21 cellular contexts compared by ENCODE assay signal in genomic region chr3:153574445-153574844, GRCh38.
"Had no signal": no experiment of that assay in that cellular context is flagged by ENCODE, and none has a peak within 500 bp of the region (broad histone marks: within the 10 kb centered on the region; RNA-seq: fewer than 3 reads in every experiment).

No MANE protein-coding gene starts in this region.

- H3K9me3 Mint-ChIP-seq: activated naive CD8-positive, alpha-beta T cell treated with anti-CD3 and anti-CD28 coated beads, Interleukin-2, amount 10 ng/mL, durations not matched to agents 7 days and 5 days; activated T-cell treated with anti-CD3 and anti-CD28 coated beads, Interleukin-2, amount 50 U/mL, for 4 hours; central memory CD8-positive, alpha-beta T cell; memory B cell had no signal

- H3K27ac Mint-ChIP-seq: activated naive CD8-positive, alpha-beta T cell treated with anti-CD3 and anti-CD28 coated beads, Interleukin-2, amount 10 ng/mL, durations not matched to agents 7 days and 5 days; activated T-helper 2 cell treated with anti-CD3 and anti-CD28 coated beads, Interferon-gamma antibody, Interleukin-2, Interleukin-4, amounts not matched to agents 10 μg/mL and 5 μg/mL and 100 μg/mL, durations not matched to agents 14 hours and 24 hours and 36 hours; memory B cell; nephron; stimulated activated effector memory CD8-positive, alpha-beta T cell treated with anti-CD3 and anti-CD28 coated beads, Interleukin-12 subunit alpha, Interleukin-12 subunit beta, amount 100 ng/mL, for 72 hours; stimulated activated naive CD8-positive, alpha-beta T cell treated with anti-CD3 and anti-CD28 coated beads, Interleukin-15, amount 100 ng/mL, for 72 hours; T-helper 17 cell had no signal

- H3K4me3 Mint-ChIP-seq: activated naive CD8-positive, alpha-beta T cell treated with anti-CD3 and anti-CD28 coated beads, Interleukin-2, amount 10 ng/mL, durations not matched to agents 7 days and 5 days; activated T-cell treated with anti-CD3 and anti-CD28 coated beads, Interleukin-2, amount 50 U/mL, for 4 hours; central memory CD8-positive, alpha-beta T cell; memory B cell; nephron; stimulated activated effector memory CD8-positive, alpha-beta T cell treated with anti-CD3 and anti-CD28 coated beads, Interleukin-12 subunit alpha, Interleukin-12 subunit beta, amount 100 ng/mL, for 72 hours; stimulated activated naive CD8-positive, alpha-beta T cell treated with anti-CD3 and anti-CD28 coated beads, Interleukin-15, amount 100 ng/mL, for 72 hours; T-helper 17 cell had no signal

- DNase-seq: activated CD4-positive, alpha-beta T cell treated with anti-CD3 and anti-CD28 coated beads for 4 hours; activated CD4-positive, alpha-beta T cell treated with anti-CD3 and anti-CD28 coated beads, Interleukin-2, amount 50 U/mL, for 48 hours; activated CD4-positive, CD25-positive, alpha-beta regulatory T cell; activated CD8-positive, alpha-beta memory T cell treated with anti-CD3 and anti-CD28 coated beads, Interleukin-2, amount 50 U/mL, for 48 hours; activated naive CD4-positive, alpha-beta T cell treated with Interleukin-2 at 50 U/mL for 16 hours; activated naive CD8-positive, alpha-beta T cell treated with anti-CD3 and anti-CD28 coated beads, Interleukin-2, amount 10 ng/mL, durations not matched to agents 7 days and 5 days; activated T-cell treated with anti-CD3 and anti-CD28 coated beads, Interleukin-2, amount 50 U/mL, for 4 hours; anterior cingulate cortex; heart left ventricle; islet precursor cell; left colon; ovary; stimulated activated CD4-positive, alpha-beta T cell treated with anti-CD3 and anti-CD28 coated beads, Interleukin-1b, Interleukin-23, amount 100 ng/mL, for 48 hours; stimulated activated naive CD8-positive, alpha-beta T cell treated with anti-CD3 and anti-CD28 coated beads, Interleukin-15, amount 100 ng/mL, for 72 hours; T-helper 17 cell; transverse colon had no signal

- H3K36me3 Mint-ChIP-seq: activated naive CD8-positive, alpha-beta T cell treated with anti-CD3 and anti-CD28 coated beads, Interleukin-2, amount 10 ng/mL, durations not matched to agents 7 days and 5 days; memory B cell; stimulated activated effector memory CD8-positive, alpha-beta T cell treated with anti-CD3 and anti-CD28 coated beads, Interleukin-12 subunit alpha, Interleukin-12 subunit beta, amount 100 ng/mL, for 72 hours had no signal

- ATAC-seq: activated T-cell treated with anti-CD3 and anti-CD28 coated beads, Interleukin-2, amount 50 U/mL, for 4 hours; heart left ventricle; left colon; stimulated activated effector memory CD8-positive, alpha-beta T cell treated with anti-CD3 and anti-CD28 coated beads, Interleukin-12 subunit alpha, Interleukin-12 subunit beta, amount 100 ng/mL, for 72 hours; stimulated activated naive CD8-positive, alpha-beta T cell treated with anti-CD3 and anti-CD28 coated beads, Interleukin-15, amount 100 ng/mL, for 72 hours; T-helper 17 cell had no signal

- H3K4me1 Mint-ChIP-seq: activated naive CD8-positive, alpha-beta T cell treated with anti-CD3 and anti-CD28 coated beads, Interleukin-2, amount 10 ng/mL, durations not matched to agents 7 days and 5 days; central memory CD8-positive, alpha-beta T cell; memory B cell had no signal

- H3K27me3 Mint-ChIP-seq: activated naive CD8-positive, alpha-beta T cell treated with anti-CD3 and anti-CD28 coated beads, Interleukin-2, amount 10 ng/mL, durations not matched to agents 7 days and 5 days; stimulated activated naive CD8-positive, alpha-beta T cell treated with anti-CD3 and anti-CD28 coated beads, Interleukin-15, amount 100 ng/mL, for 72 hours; T-helper 17 cell had no signal
